12 cellular contexts compared by ENCODE assay signal in the genomic region with DNA sequence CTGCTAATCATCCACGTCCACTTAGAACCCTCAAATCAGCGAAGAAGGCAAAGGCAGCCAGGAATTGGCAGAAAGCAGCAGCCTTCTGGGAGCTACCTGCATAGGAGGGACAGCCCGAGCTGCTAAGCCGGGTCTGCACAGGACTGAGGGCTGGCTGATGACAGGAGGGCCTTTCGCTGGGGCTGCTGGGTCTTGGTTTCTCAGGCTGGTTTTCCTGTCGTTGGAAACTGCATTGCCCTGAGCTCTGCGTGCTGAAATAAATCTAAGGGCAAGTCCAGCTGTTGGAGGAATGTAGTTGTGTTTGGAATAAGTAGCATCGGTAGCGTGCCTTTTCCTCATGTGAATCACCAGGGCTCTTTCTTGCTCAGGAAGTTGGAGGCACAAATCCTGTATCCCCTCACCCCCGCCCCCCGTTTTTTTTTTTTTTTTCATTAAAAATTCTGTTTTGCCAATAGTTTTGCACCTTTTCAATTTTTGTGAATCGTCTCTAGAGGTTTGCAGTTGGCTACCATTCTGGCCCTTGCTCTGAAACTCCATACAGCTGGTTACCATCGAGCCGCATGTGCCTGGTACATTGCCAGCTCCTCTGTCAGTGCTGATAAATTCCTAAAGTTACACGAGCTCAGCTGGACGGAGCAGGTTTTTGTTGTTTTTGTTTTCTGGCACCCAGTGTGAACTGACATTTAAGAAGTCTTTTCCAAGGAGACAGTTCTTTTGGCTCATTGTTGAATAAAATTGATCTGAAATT.
DNase-seq lines count a peak whose midpoint lies in the region; ATAC-seq, FAIRE-seq and TF ChIP-seq lines count a peak whose summit lies in the region.
"Had no signal": no experiment of that assay in that cellular context is flagged by ENCODE, and none has a peak within 500 bp of the region (broad histone marks: within the 10 kb centered on the region; RNA-seq: fewer than 3 reads in every experiment).

No MANE protein-coding gene starts in this region.

- H3K4me3 Mint-ChIP-seq in nephron: peak overlapping the region in 2 of 3 experiments; percentile 43 to 52
- H3K4me3 Mint-ChIP-seq: B cell had no signal

- H3K27me3 Mint-ChIP-seq in nephron (ENCODE audit: low read depth): peaks cover 4% of the 10 kb centered on the region

- H3K4me1 ChIP-seq in A673 (ENCODE audit: insufficient read depth, low read length, poor library complexity, severe bottlenecking): no peaks in the 10 kb centered on the region

- H3K27ac ChIP-seq in A673 (ENCODE audit: low read depth, low read length, poor library complexity, severe bottlenecking): no peak overlapping the region

- POLR2A ChIA-PET in A673 (lab: Charles Lee; ENCODE audit: low non-redundant PET): interaction anchor here (0.6 kb wide), 1 partner anchor 1447 kb away, joined by 3 read pairs; no protein-coding TSS in a partner anchor

- H3K9me3 ChIP-seq in A673 (ENCODE audit: low read depth, low read length, poor library complexity, severe bottlenecking): peaks cover 6% of the 10 kb centered on the region
- H3K9me3 ChIP-seq in MG63: peaks cover 10% of the 10 kb centered on the region

- DNase-seq in A673 (ENCODE audit: low spot score) (peak; percentile 17), MG63 (peak; percentile 75), epithelial cell of esophagus (ENCODE audit: low read depth) (peak; percentile 27), D721Med (ENCODE audit: insufficient read length, low spot score) (no peak)
- no peak for DNase-seq in stimulated activated CD4-positive, alpha-beta T cell treated with anti-CD3 and anti-CD28 coated beads, Interleukin-4, amount 100 ng/mL, for 24 hours
- no peak for DNase-seq in effector CD4-positive, alpha-beta T cell
- DNase-seq: effector CD8-positive, alpha-beta T cell; kidney had no signal

- H3K36me3 ChIP-seq in A673 (ENCODE audit: insufficient read depth, low read length, poor library complexity, severe bottlenecking) (peaks cover 12% of the 10 kb centered on the region), MG63 (peaks cover 25% of the 10 kb centered on the region)

- peaks cover 39% of the 10 kb centered on the region for H3K4me1 Mint-ChIP-seq in nephron
- H3K4me1 Mint-ChIP-seq: B cell had no signal

- intact Hi-C loops in A673 (cut with micrococcal nuclease; ENCODE audit: unreplicated experiment): no loop called here

- H3K27ac Mint-ChIP-seq in nephron: peak overlapping the region; percentile 74 to 82 (median 81)
- H3K27ac Mint-ChIP-seq: B cell had no signal

- H3K9me3 Mint-ChIP-seq in nephron: peaks cover 7% of the 10 kb centered on the region

- TF ChIP-seq CTCF in A673 (conservative IDR thresholded peaks at IDR 0.05; ENCODE audit: low read depth, low read length) (no peak), epithelial cell of esophagus (IDR thresholded peaks at IDR 0.05; ENCODE audit: insufficient read depth, low read depth, low read length, missing control alignments) (no peak), nephron (IDR thresholded peaks at IDR 0.05; ENCODE audit: unreplicated experiment in 3 of 3) (no peak), D721Med (IDR thresholded peaks at IDR 0.05; ENCODE audit: insufficient read depth, missing control alignments) (no peak)

- BruUV-seq in A673 (replicated peaks; lab: Mats Ljungman, UMichigan): no TSS peak

- H3K27me3 ChIP-seq in A673 (replicated peaks; ENCODE audit: insufficient read depth, low read depth, low read length, poor library complexity): no peaks in the 10 kb centered on the region
- H3K27me3 ChIP-seq in MG63: no peaks in the 10 kb centered on the region

- CTCF ChIA-PET in A673 (lab: Charles Lee): no interaction called here

- peaks cover 77% of the 10 kb centered on the region for H3K36me3 Mint-ChIP-seq in nephron (ENCODE audit: low read depth)

- no peak for ATAC-seq in HG02840 (IDR thresholded peaks at IDR 0.05; ENCODE audit: low FRiP score, unreplicated experiment)

- FAIRE-seq in D721Med (lab: Jason Lieb, UNC): no peak
- FAIRE-seq: GM12892, kidney had no signal

- H3K4me3 ChIP-seq in A673 (ENCODE audit: low read depth, low read length, poor library complexity, severe bottlenecking) (no peak overlapping the region), MG63 (peak overlapping the region; percentile 13; the same call in 1 of the 2 replicates), epithelial cell of esophagus (ENCODE audit: low read length) (no peak overlapping the region)

Comparison
In these comparisons a context has a peak if more than half of its experiments do, and no peak if none do; other contexts are left out.
1. DNase-seq: peak in A673 (single experiment), MG63 (single experiment) and epithelial cell of esophagus (single experiment); none in stimulated activated CD4-positive, alpha-beta T cell treated with anti-CD3 and anti-CD28 coated beads, Interleukin-4, amount 100 ng/mL, for 24 hours (single experiment), D721Med (single experiment) and effector CD4-positive, alpha-beta T cell (single experiment).